19 cellular contexts compared by ENCODE assay signal in the genomic region with DNA sequence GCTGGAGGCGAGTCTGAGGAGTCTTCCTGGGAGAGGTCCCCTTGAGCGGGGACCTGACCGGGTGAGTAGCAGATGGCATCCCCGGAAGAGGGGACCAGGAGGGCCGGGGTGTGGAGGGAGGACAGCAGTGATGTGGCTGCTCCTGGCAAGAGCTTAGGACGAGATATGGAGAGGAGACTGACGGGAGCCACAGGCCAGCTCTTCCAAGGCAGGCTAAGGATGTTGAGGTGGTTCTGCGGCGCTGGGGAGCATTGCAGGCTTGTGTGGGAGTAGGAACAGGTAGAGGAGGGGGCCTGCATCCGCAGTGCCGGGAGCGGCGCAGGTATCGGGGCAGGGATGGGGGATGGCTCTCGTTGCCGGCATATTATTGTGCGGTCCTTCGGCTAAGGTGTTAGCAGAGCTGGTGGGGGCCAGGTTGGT.
DNase-seq lines count a peak whose midpoint lies in the region; ATAC-seq, FAIRE-seq and TF ChIP-seq lines count a peak whose summit lies in the region.
"Had no signal": no experiment of that assay in that cellular context is flagged by ENCODE, and none has a peak within 500 bp of the region (broad histone marks: within the 10 kb centered on the region; RNA-seq: fewer than 3 reads in every experiment).

No MANE protein-coding gene starts in this region.

- TF ChIP-seq CTCF in HepG2 (CRISPR knock-in tag; IDR thresholded peaks at IDR 0.05) (no peak), right lobe of liver (IDR thresholded peaks at IDR 0.05) (no peak), Panc1 (IDR thresholded peaks at IDR 0.05) (peak; percentile 63), keratinocyte (optimal IDR thresholded peaks at IDR 0.05 in 1 of 3, IDR thresholded peaks at IDR 0.05 in 1 of 3, conservative IDR thresholded peaks at IDR 0.05 in 1 of 3; ENCODE audit: extremely low read depth in 1 of 3, insufficient read depth in 2 of 3, low read length in 3 of 3) (no peak)

- CTCF ChIA-PET in HepG2 (lab: Yijun Ruan, JAX; ENCODE audit: low intra/inter-chr PET ratio, low total read pairs), result no interaction called here
- CTCF ChIA-PET in Panc1 (lab: Charles Lee), result interaction anchor here (0.6 kb wide), 1 partner anchor 204 kb away, joined by 9 read pairs; no protein-coding TSS in a partner anchor

- H3K27me3 ChIP-seq in HepG2 (ENCODE audit: control insufficient read depth in 1 of 2, insufficient read depth in 2 of 2, low read length in 2 of 2), result peaks cover 3 to 4% of the 10 kb centered on the region in 2 experiments; a peak in 2 of 5 replicates
- no peaks in the 10 kb centered on the region for H3K27me3 ChIP-seq in right lobe of liver
- H3K27me3 ChIP-seq in Panc1 (ENCODE audit: control insufficient read depth, insufficient read depth, low read length), result no peaks in the 10 kb centered on the region
- no peaks in the 10 kb centered on the region for H3K27me3 ChIP-seq in keratinocyte (ENCODE audit: control insufficient read depth, extremely low read depth, insufficient read depth, low read length)
- H3K27me3 ChIP-seq: BLaER1, ovary, suprapubic skin had no signal

- no peaks in the 10 kb centered on the region for H4K20me1 ChIP-seq in HepG2 (ENCODE audit: insufficient read depth, low read length)
- no peaks in the 10 kb centered on the region for H4K20me1 ChIP-seq in keratinocyte (ENCODE audit: control insufficient read depth, extremely low read depth, insufficient read depth, low read length)
- H4K20me1 ChIP-seq: BLaER1 had no signal

- peak; percentile 59 for ATAC-seq in HepG2
- ATAC-seq in right lobe of liver, result no peak
- peak; percentile 68 for ATAC-seq in Panc1
- no peak for ATAC-seq in HG03442 (IDR thresholded peaks at IDR 0.05; ENCODE audit: unreplicated experiment)
- no peak for ATAC-seq in HG02588 (IDR thresholded peaks at IDR 0.05; ENCODE audit: unreplicated experiment)
- ATAC-seq in HG03457 (IDR thresholded peaks at IDR 0.05; ENCODE audit: unreplicated experiment), result no peak
- ATAC-seq: stimulated activated memory B cell treated with anti-CD40 and anti-IgM and Interleukin-4, amounts not matched to agents 10 μg/mL and 1 μg/mL and 100 μg/mL, for 72 hours had no signal

- H3K4me2 ChIP-seq in HepG2 (ENCODE audit: low read depth, low read length) (peak overlapping the region; percentile 88), keratinocyte (ENCODE audit: control insufficient read depth, extremely low read depth, insufficient read depth, low read depth, low read length) (peak overlapping the region; percentile 73)
- H3K4me2 ChIP-seq: BLaER1 had no signal

- in situ Hi-C loops in HepG2 (cut with HindIII; ENCODE audit: extremely low pct_ligation_motif_present, low pct_unique_long_range_greater_than_20kb) (loop anchor here (25.0 kb wide), 1 partner anchor 601 kb away; no protein-coding TSS in a partner anchor), Panc1 (cut with HindIII; ENCODE audit: low pct_unique_long_range_greater_than_20kb, low sequenced_read_pairs) (loop anchor here (25.0 kb wide), 1 partner anchor 326 kb away; no protein-coding TSS in a partner anchor)

- POLR2A ChIA-PET in HepG2 (lab: Yijun Ruan, JAX) (no interaction called here), Panc1 (lab: Charles Lee) (interaction anchor here (0.7 kb wide), 1 partner anchor 9 kb away, joined by 3 read pairs; no protein-coding TSS in a partner anchor)

- H2AFZ ChIP-seq in HepG2 (ENCODE audit: low read length) (peak overlapping the region; percentile 98), keratinocyte (ENCODE audit: control insufficient read depth, low read length) (peak overlapping the region; percentile 33)

- no peaks in the 10 kb centered on the region for H3K9me1 ChIP-seq in keratinocyte (ENCODE audit: control insufficient read depth, extremely low read depth, insufficient read depth, low read length)

- H3K27ac ChIP-seq in HepG2 (ENCODE audit: extremely low read length, insufficient read depth, low read length) (no peak overlapping the region), right lobe of liver (no peak overlapping the region), Panc1 (ENCODE audit: low read length) (no peak overlapping the region), keratinocyte (ENCODE audit: control insufficient read depth, insufficient read depth, low read length) (no peak overlapping the region)
- H3K27ac ChIP-seq: BLaER1, left ventricle myocardium inferior, ovary, suprapubic skin had no signal

- 56% methylated on average over 18 of the region's 18 CpGs for WGBS in HepG2 (ENCODE audit: low lambda C conversion rate)
- WGBS in right lobe of liver (ENCODE audit: insufficient coverage, low coverage, low lambda C conversion rate, missing lambda C conversion rate), result 93% methylated on average over 5 of the region's 18 CpGs

- no peaks in the 10 kb centered on the region for H3K9me3 ChIP-seq in HepG2 (ENCODE audit: low read length)
- no peaks in the 10 kb centered on the region for H3K9me3 ChIP-seq in right lobe of liver
- H3K9me3 ChIP-seq in Panc1 (ENCODE audit: control insufficient read depth, insufficient read depth, low read depth, low read length), result no peaks in the 10 kb centered on the region
- no peaks in the 10 kb centered on the region for H3K9me3 ChIP-seq in keratinocyte (ENCODE audit: control insufficient read depth, low read depth, low read length)
- H3K9me3 ChIP-seq: BLaER1, Caco-2, left ventricle myocardium inferior, ovary, suprapubic skin had no signal

- FAIRE-seq in HepG2 (lab: Jason Lieb, UNC), result no peak
- no peak for FAIRE-seq in keratinocyte (lab: Jason Lieb, UNC)
- FAIRE-seq: astrocyte had no signal

- H3K9ac ChIP-seq in HepG2 (ENCODE audit: insufficient read depth, low read depth, low read length) (no peak overlapping the region), keratinocyte (ENCODE audit: control insufficient read depth, extremely low read depth, insufficient read depth, low read length) (no peak overlapping the region)
- H3K9ac ChIP-seq: BLaER1 had no signal

- TF ChIP-seq EP300 in HepG2 (IDR thresholded peaks at IDR 0.05; ENCODE audit: low read depth in 2 of 2, low read length in 2 of 2), result no peak
- no peak for TF ChIP-seq EP300 in HepG2 (CRISPR knock-in tag; IDR thresholded peaks at IDR 0.05; ENCODE audit: borderline replicate concordance)

- no peak for TF ChIP-seq RAD21 in HepG2 (CRISPR knock-in tag; IDR thresholded peaks at IDR 0.05)

- dilution Hi-C loops in keratinocyte (cut with MboI; ENCODE audit: extremely low pct_ligation_motif_present, low sequenced_read_pairs), result loop anchor here (25.0 kb wide), 1 partner anchor 326 kb away; no protein-coding TSS in a partner anchor

- H3K36me3 ChIP-seq in HepG2 (replicated peaks in 1 of 2; ENCODE audit: control insufficient read depth in 1 of 2, insufficient read depth in 2 of 2, low read length in 2 of 2) (no peaks in the 10 kb centered on the region), right lobe of liver (no peaks in the 10 kb centered on the region), Panc1 (ENCODE audit: control insufficient read depth, insufficient read depth, low read length) (no peaks in the 10 kb centered on the region), keratinocyte (ENCODE audit: control insufficient read depth in 2 of 2, extremely low read depth in 1 of 2, insufficient read depth in 2 of 2, low read length in 2 of 2) (no peaks in the 10 kb centered on the region)
- H3K36me3 ChIP-seq: BLaER1, left ventricle myocardium inferior, ovary, suprapubic skin had no signal

- TF ChIP-seq POLR2A in HepG2 (IDR thresholded peaks at IDR 0.05; ENCODE audit: insufficient read depth in 1 of 2, low read depth in 2 of 2, low read length in 2 of 2), result no peak
- TF ChIP-seq POLR2A in right lobe of liver (IDR thresholded peaks at IDR 0.05), result no peak

- peaks cover 41% of the 10 kb centered on the region for H3K4me1 ChIP-seq in HepG2 (ENCODE audit: insufficient read depth, low read length)
- no peaks in the 10 kb centered on the region for H3K4me1 ChIP-seq in right lobe of liver
- H3K4me1 ChIP-seq in Panc1 (ENCODE audit: control insufficient read depth, insufficient read depth, low read length), result no peaks in the 10 kb centered on the region
- no peaks in the 10 kb centered on the region for H3K4me1 ChIP-seq in keratinocyte (ENCODE audit: control insufficient read depth, extremely low read depth, insufficient read depth, low read length)
- H3K4me1 ChIP-seq: Caco-2, suprapubic skin had no signal

- BruUV-seq in HepG2 (replicated peaks; lab: Mats Ljungman, UMichigan) (no TSS peak), Panc1 (replicated peaks; lab: Mats Ljungman, UMichigan) (no TSS peak)

- H3K4me3 ChIP-seq in HepG2 (replicated peaks in 1 of 3; ENCODE audit: insufficient read depth in 1 of 3, low read depth in 2 of 3, low read length in 3 of 3) (peak overlapping the region; percentile 58 to 82 (median 80); a peak in 5 of 6 replicates), right lobe of liver (no peak overlapping the region), Panc1 (ENCODE audit: low read depth in 2 of 2, low read length in 2 of 2) (peak overlapping the region; percentile 3 to 41; a peak in 2 of 4 replicates), keratinocyte (ENCODE audit: control insufficient read depth in 2 of 3, extremely low read depth in 1 of 3, insufficient read depth in 2 of 3, low read depth in 1 of 3, low read length in 3 of 3) (no peak overlapping the region)
- H3K4me3 ChIP-seq: BLaER1, left ventricle myocardium inferior, ovary, suprapubic skin had no signal

- intact Hi-C loops in HepG2 (cut with micrococcal nuclease; ENCODE audit: unreplicated experiment) (no loop called here), right lobe of liver (cut with DNase I) (loop anchor here (5.0 to 10.0 kb wide), 2 partner anchors 328 to 331 kb away; no protein-coding TSS in a partner anchor), Panc1 (cut with micrococcal nuclease; ENCODE audit: unreplicated experiment) (loop anchor here (5.0 kb wide), 1 partner anchor 396 kb away; no protein-coding TSS in a partner anchor)

- DNase-seq in HepG2 (ENCODE audit: low spot score) (no peak), right lobe of liver (no peak), Panc1 (ENCODE audit: low read depth, low spot score) (no peak), keratinocyte (ENCODE audit: low read depth, low spot score) (no peak), NCI-H69 (lab: John Stamatoyannopoulos, UW) (no peak)
- DNase-seq: Caco-2; left ventricle myocardium inferior; NCI-H1417 treated with DMSO at 0.1 percent for 48 hours; NCI-H510A treated with DMSO at 0.1 percent for 48 hours; NK-92 treated with Interleukin-12 subunit alpha and Interleukin-12 subunit beta, amount 100 ng/mL, for 24 hours; ovary; retina had no signal

- H3K79me2 ChIP-seq in HepG2 (ENCODE audit: insufficient read depth, low read length), result no peaks in the 10 kb centered on the region
- H3K79me2 ChIP-seq in keratinocyte (ENCODE audit: control insufficient read depth, insufficient read depth, low read length), result no peaks in the 10 kb centered on the region

TF ChIP-seq in HepG2, 621 proteins besides CTCF, POLR2A, EP300 and RAD21 (continues in another document):
- 0 out of 2 replicates have a peak, but pooled peaks have one; percentile 24 for TF ChIP-seq ELF1 (CRISPR knock-in tag; IDR thresholded peaks at IDR 0.05)

Comparison
In these comparisons a context has a peak if more than half of its experiments do, and no peak if none do; other contexts are left out.
1. ATAC-seq: peak in HepG2 (single experiment) and Panc1 (single experiment); none in right lobe of liver (0 of 4), HG03442 (single experiment), HG02588 (single experiment) and HG03457 (single experiment).
2. H3K4me3 ChIP-seq: peak in HepG2 (3 of 3) and Panc1 (2 of 2); none in right lobe of liver (0 of 3) and keratinocyte (0 of 3).